Comparison of ENCODE assay signal across 17 cellular contexts in the genomic region with DNA sequence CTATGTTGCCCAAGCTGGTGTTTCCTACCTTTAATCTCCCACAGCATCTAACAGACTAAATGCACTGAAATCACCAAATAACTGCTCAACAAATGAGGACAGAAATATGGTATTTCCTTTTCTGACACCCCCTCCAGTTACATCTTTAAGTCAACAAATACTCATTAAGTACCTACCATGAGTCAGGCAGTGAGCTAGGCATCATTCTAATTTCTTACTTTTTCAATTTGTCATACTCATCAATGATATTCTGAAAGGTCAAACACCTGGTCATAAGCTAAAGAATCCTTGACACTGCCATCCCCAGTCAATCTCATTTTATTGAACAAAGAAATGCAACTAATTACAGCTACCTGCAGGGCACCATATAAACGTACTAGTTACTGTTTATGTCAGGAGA. TPM values are rescaled to one million over a fixed set of nuclear protein-coding genes. Genes with fewer than 3 reads are reported as not detected.
DNase-seq lines count a peak whose midpoint lies in the region; ATAC-seq and TF ChIP-seq lines count a peak whose summit lies in the region.
"Had no signal": no experiment of that assay in that cellular context is flagged by ENCODE, and none has a peak within 500 bp of the region (broad histone marks: within the 10 kb centered on the region; RNA-seq: fewer than 3 reads in every experiment).

No MANE protein-coding gene starts in this region.

- no peak for TF ChIP-seq CTCF in mammary epithelial cell (conservative IDR thresholded peaks at IDR 0.05 in 1 of 2, IDR thresholded peaks at IDR 0.05 in 1 of 2; ENCODE audit: extremely low read depth in 1 of 2, insufficient read depth in 1 of 2, low read depth in 1 of 2, low read length in 2 of 2)
- TF ChIP-seq CTCF in MCF 10A (IDR thresholded peaks at IDR 0.05; ENCODE audit: unreplicated experiment): no peak
- no peak for TF ChIP-seq CTCF in heart left ventricle (IDR thresholded peaks at IDR 0.05)

- dilution Hi-C loops in mammary epithelial cell (cut with HindIII; ENCODE audit: low sequenced_read_pairs): no loop called here

- no peaks in the 10 kb centered on the region for H3K9me3 Mint-ChIP-seq in MCF 10A (ENCODE audit: unreplicated experiment)
- no peaks in the 10 kb centered on the region for H3K9me3 Mint-ChIP-seq in activated T-helper 17 cell treated with anti-CD3 and anti-CD28 coated beads, Interleukin-2, amount 50 U/mL, for 72 hours

- in situ Hi-C loops in mammary epithelial cell (cut with MboI; ENCODE audit: low sequenced_read_pairs in 2 of 2): no loop called here

- H3K79me2 ChIP-seq in mammary epithelial cell (ENCODE audit: insufficient read depth, low read length): peaks cover 99% of the 10 kb centered on the region

- CTCF ChIA-PET in mammary epithelial cell (lab: Charles Lee; ENCODE audit: low non-redundant PET): no interaction called here
- CTCF ChIA-PET in MCF 10A (lab: Yijun Ruan, JAX): interaction anchor here (0.6 to 2.1 kb wide), 5 partner anchors 21 to 1059 kb away, joined by 3 to 8 read pairs (median 3); no protein-coding TSS in a partner anchor

- H3K4me3 ChIP-seq in mammary epithelial cell (replicated peaks in 1 of 3; ENCODE audit: insufficient read depth in 1 of 3, low read depth in 2 of 3, low read length in 3 of 3) (no peak overlapping the region), heart left ventricle (no peak overlapping the region)

- peaks cover 28% of the 10 kb centered on the region for H3K4me1 ChIP-seq in mammary epithelial cell (ENCODE audit: insufficient read depth, low read length)
- peaks cover 0 to 30% (median 6%) of the 10 kb centered on the region in 12 donors for H3K4me1 ChIP-seq in heart left ventricle

- H3K4me2 ChIP-seq in mammary epithelial cell (ENCODE audit: insufficient read depth, low read depth, low read length): no peak overlapping the region

- H4K20me1 ChIP-seq in mammary epithelial cell (ENCODE audit: insufficient read depth, low read length): peaks cover 2% of the 10 kb centered on the region

- no peak for TF ChIP-seq POLR2A in heart left ventricle (IDR thresholded peaks at IDR 0.05)

- intact Hi-C loops in mammary epithelial cell (cut with micrococcal nuclease): no loop called here
- intact Hi-C loops in MCF 10A (cut with micrococcal nuclease): no loop called here
- intact Hi-C loops in heart left ventricle (cut with DNase I): no loop called here

- no peak overlapping the region for H3K27ac Mint-ChIP-seq in MCF 10A (ENCODE audit: low read depth, unreplicated experiment)
- no peak overlapping the region for H3K27ac Mint-ChIP-seq in activated T-helper 17 cell treated with anti-CD3 and anti-CD28 coated beads, Interleukin-2, amount 50 U/mL, for 72 hours

- peaks cover 5% of the 10 kb centered on the region for H3K36me3 Mint-ChIP-seq in MCF 10A (ENCODE audit: insufficient read depth, unreplicated experiment)
- H3K36me3 Mint-ChIP-seq in activated T-helper 17 cell treated with anti-CD3 and anti-CD28 coated beads, Interleukin-2, amount 50 U/mL, for 72 hours (ENCODE audit: low read depth): no peaks in the 10 kb centered on the region

- DNase-seq in activated CD4-positive, CD25-positive, alpha-beta regulatory T cell treated with anti-CD3 and anti-CD28 coated beads, Interleukin-2, amount 50 U/mL, for 72 hours: no peak
- DNase-seq in mammary epithelial cell: peak; percentile 47
- DNase-seq in MCF 10A (ENCODE audit: unreplicated experiment): no peak
- peak; percentile 41 for DNase-seq in kidney tubule cell (ENCODE audit: low spot score)
- no peak for DNase-seq in heart left ventricle
- DNase-seq: AML-193, DMS79, HCEC 1CT, NCI-H1092 treated with DMSO at 0.1 percent for 48 hours, NCI-H146, NCI-H2029 treated with DMSO at 0.1 percent for 48 hours, SHP77 had no signal

- no peak overlapping the region for H3K9ac ChIP-seq in mammary epithelial cell (ENCODE audit: insufficient read depth, low read length)

- H3K27me3 ChIP-seq in mammary epithelial cell (ENCODE audit: insufficient read depth, low read length): no peaks in the 10 kb centered on the region
- H3K27me3 ChIP-seq in heart left ventricle: no peaks in the 10 kb centered on the region

- H3K9me3 ChIP-seq in mammary epithelial cell (replicated peaks; ENCODE audit: insufficient read depth, low read length) (no peaks in the 10 kb centered on the region), heart left ventricle (no peaks in the 10 kb centered on the region)

- H2AFZ ChIP-seq in mammary epithelial cell (ENCODE audit: low read depth, low read length): no peak overlapping the region

- 44% methylated on average over 1 of the region's 1 CpG for WGBS in mammary epithelial cell (ENCODE audit: low coverage, missing lambda C conversion rate)
- 51 to 59% (median 57%) methylated on average over 1 of the region's 1 CpG for WGBS in heart left ventricle, 4 donors

- no TSS peak for BruUV-seq in mammary epithelial cell (replicated peaks; lab: Mats Ljungman, UMichigan)
- BruUV-seq in MCF 10A (replicated peaks; lab: Mats Ljungman, UMichigan): no TSS peak

- H3K36me3 ChIP-seq in mammary epithelial cell (ENCODE audit: insufficient read depth, low read length) (no peaks in the 10 kb centered on the region), heart left ventricle (peaks cover 0 to 1% (median 0%) of the 10 kb centered on the region in 9 donors)

- POLR2A ChIA-PET in MCF 10A (lab: Yijun Ruan, JAX): interaction anchor here (0.5 to 2.6 kb wide), 6 partner anchors 9 to 671 kb away, joined by 3 to 20 read pairs (median 4); partner anchors contain the start of gene LUZP1

- H3K4me3 Mint-ChIP-seq in MCF 10A (ENCODE audit: unreplicated experiment): no peak overlapping the region
- H3K4me3 Mint-ChIP-seq in activated T-helper 17 cell treated with anti-CD3 and anti-CD28 coated beads, Interleukin-2, amount 50 U/mL, for 72 hours: peak overlapping the region; percentile 3

- peak; percentile 94 to 98 for ATAC-seq in activated CD4-positive, CD25-positive, alpha-beta regulatory T cell treated with anti-CD3 and anti-CD28 coated beads, Interleukin-2, amount 50 U/mL, for 24 hours
- ATAC-seq in activated T-helper 17 cell treated with anti-CD3 and anti-CD28 coated beads, Interleukin-2, amount 50 U/mL, for 72 hours (replicated peaks): peak; percentile 86
- no peak for ATAC-seq in heart left ventricle
- no peak for ATAC-seq in HG02870 (IDR thresholded peaks at IDR 0.05; ENCODE audit: unreplicated experiment)

- H3K27ac ChIP-seq in mammary epithelial cell (ENCODE audit: insufficient read depth, low read depth, low read length) (no peak overlapping the region), heart left ventricle (no peak overlapping the region)
- H3K27ac ChIP-seq: 22Rv1, C4-2B had no signal

- H3K4me1 Mint-ChIP-seq in MCF 10A (ENCODE audit: insufficient read depth, unreplicated experiment): peaks cover 27% of the 10 kb centered on the region
- peaks cover 6% of the 10 kb centered on the region for H3K4me1 Mint-ChIP-seq in activated T-helper 17 cell treated with anti-CD3 and anti-CD28 coated beads, Interleukin-2, amount 50 U/mL, for 72 hours

- no peaks in the 10 kb centered on the region for H3K27me3 Mint-ChIP-seq in MCF 10A (ENCODE audit: insufficient read depth, unreplicated experiment)
- H3K27me3 Mint-ChIP-seq in activated T-helper 17 cell treated with anti-CD3 and anti-CD28 coated beads, Interleukin-2, amount 50 U/mL, for 72 hours: no peaks in the 10 kb centered on the region

RNA-seq across cellular contexts. Expression of gene LUZP1, which starts 36.6 kb away (rescaled TPM):
- 10 to 100 TPM; 55.2 to 83.2 TPM for total RNA-seq in mammary epithelial cell
- 30.1 TPM for polyA plus RNA-seq in mammary epithelial cell
- polyA minus RNA-seq in mammary epithelial cell: 80.3 TPM
- total RNA-seq in MCF 10A (2022): 30.1 and 37.2 TPM in 2 replicates
- total RNA-seq in activated T-helper 17 cell treated with anti-CD3 and anti-CD28 coated beads, Interleukin-2, amount 50 U/mL, for 72 hours: 10 to 100 TPM; 14.8 to 22.0 TPM
- 10 to 100 TPM; 24.7 to 42.3 (median 32.6) TPM for total RNA-seq in heart left ventricle
- 10 to 100 TPM in 1 of 2 donors, 1 to 10 TPM in 1; 6.1 to 28.1 TPM for polyA plus RNA-seq in heart left ventricle

Comparison
In these comparisons a context has a peak if more than half of its experiments do, and no peak if none do; other contexts are left out.
1. DNase-seq: peak in mammary epithelial cell (single experiment) and kidney tubule cell (single experiment); none in activated CD4-positive, CD25-positive, alpha-beta regulatory T cell treated with anti-CD3 and anti-CD28 coated beads, Interleukin-2, amount 50 U/mL, for 72 hours (single experiment), MCF 10A (single experiment) and heart left ventricle (0 of 5).
2. ATAC-seq: peak in activated CD4-positive, CD25-positive, alpha-beta regulatory T cell treated with anti-CD3 and anti-CD28 coated beads, Interleukin-2, amount 50 U/mL, for 24 hours (2 of 2) and activated T-helper 17 cell treated with anti-CD3 and anti-CD28 coated beads, Interleukin-2, amount 50 U/mL, for 72 hours (single experiment); none in heart left ventricle (0 of 4) and HG02870 (single experiment).